21 cellular contexts compared by ENCODE assay signal in the genomic region with DNA sequence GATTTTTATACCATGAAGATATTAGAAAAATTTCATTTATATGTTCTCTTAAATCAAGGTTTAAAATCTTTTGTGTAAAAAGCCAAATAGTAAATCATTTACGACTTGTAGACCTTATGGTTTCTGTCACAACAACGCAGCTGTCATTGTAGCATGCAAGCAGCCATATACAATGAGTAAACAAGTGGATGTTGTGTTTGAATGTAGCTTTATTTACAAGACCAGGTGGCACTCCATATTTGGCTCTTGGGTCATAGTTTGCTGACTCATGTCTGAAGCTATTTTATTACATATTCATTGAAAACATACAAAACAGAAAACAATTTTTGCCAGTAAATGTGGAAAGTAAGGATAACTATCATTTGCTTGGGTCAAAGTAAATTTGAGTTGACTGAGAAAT.
DNase-seq lines count a peak whose midpoint lies in the region; ATAC-seq lines count a peak whose summit lies in the region.
"Had no signal": no experiment of that assay in that cellular context is flagged by ENCODE, and none has a peak within 500 bp of the region (broad histone marks: within the 10 kb centered on the region; RNA-seq: fewer than 3 reads in every experiment).

No MANE protein-coding gene starts in this region.

- H3K27me3 Mint-ChIP-seq in activated CD4-positive, alpha-beta T cell treated with anti-CD3 and anti-CD28 coated beads, Interleukin-2, amount 10 ng/mL, durations not matched to agents 24 days and 14 days = no peaks in the 10 kb centered on the region
- H3K27me3 Mint-ChIP-seq: CD8-positive, alpha-beta memory T cell; IgD-negative memory B cell; T-helper 17 cell had no signal

- no peaks in the 10 kb centered on the region for H3K9me3 Mint-ChIP-seq in activated CD4-positive, alpha-beta T cell treated with anti-CD3 and anti-CD28 coated beads, Interleukin-2, amount 10 ng/mL, durations not matched to agents 24 days and 14 days

- no peaks in the 10 kb centered on the region for H3K36me3 Mint-ChIP-seq in activated CD4-positive, alpha-beta T cell treated with anti-CD3 and anti-CD28 coated beads, Interleukin-2, amount 10 ng/mL, durations not matched to agents 24 days and 14 days (ENCODE audit: low read depth)
- H3K36me3 Mint-ChIP-seq: CD8-positive, alpha-beta memory T cell; IgD-negative memory B cell had no signal

- H3K27ac Mint-ChIP-seq in activated CD4-positive, alpha-beta T cell treated with anti-CD3 and anti-CD28 coated beads, Interleukin-2, amount 10 ng/mL, durations not matched to agents 24 days and 14 days = no peak overlapping the region
- H3K27ac Mint-ChIP-seq: CD8-positive, alpha-beta memory T cell; HFFc6; IgD-negative memory B cell; T-helper 17 cell had no signal

- intact Hi-C loops in activated CD4-positive, alpha-beta T cell treated with anti-CD3 and anti-CD28 coated beads, Interleukin-2, amount 10 ng/mL, durations not matched to agents 24 days and 14 days (cut with micrococcal nuclease) = no loop called here

- ATAC-seq in HG03378 (IDR thresholded peaks at IDR 0.05; ENCODE audit: unreplicated experiment) = no peak
- ATAC-seq: T-helper 17 cell had no signal

- no peak overlapping the region for H3K4me3 Mint-ChIP-seq in activated CD4-positive, alpha-beta T cell treated with anti-CD3 and anti-CD28 coated beads, Interleukin-2, amount 10 ng/mL, durations not matched to agents 24 days and 14 days
- H3K4me3 Mint-ChIP-seq: CD8-positive, alpha-beta memory T cell; HFFc6; IgD-negative memory B cell; T-helper 17 cell had no signal

- DNase-seq in COLO668 (lab: John Stamatoyannopoulos, UW; ENCODE audit: unreplicated experiment) (peak; percentile 55), DMS53 (lab: John Stamatoyannopoulos, UW) (peak; percentile 81), HCEC 1CT (peak; percentile 38), SHP77 (lab: John Stamatoyannopoulos, UW) (peak; percentile 9 to 32), dermis blood vessel endothelial cell (no peak), ureter (ENCODE audit: low spot score) (no peak)
- DNase-seq in activated CD4-positive, alpha-beta T cell treated with anti-CD3 and anti-CD28 coated beads, Interleukin-2, amount 10 ng/mL, durations not matched to agents 24 days and 14 days = no peak
- DNase-seq: C1 segment of cervical spinal cord; CD8-positive, alpha-beta memory T cell; DND-41; HFFc6; Karpas-422; MG63; NCI-H1105; NCI-H1694 treated with DMSO at 0.1 percent for 48 hours; NCI-H2171; NCI-H446 treated with DMSO at 0.1 percent for 48 hours; PC-9; T-helper 17 cell had no signal

- H3K4me1 Mint-ChIP-seq in activated CD4-positive, alpha-beta T cell treated with anti-CD3 and anti-CD28 coated beads, Interleukin-2, amount 10 ng/mL, durations not matched to agents 24 days and 14 days = no peaks in the 10 kb centered on the region
- H3K4me1 Mint-ChIP-seq: T-helper 17 cell had no signal

Comparison
In these comparisons a context has a peak if more than half of its experiments do, and no peak if none do; other contexts are left out.
1. DNase-seq: peak in COLO668 (single experiment), DMS53 (single experiment), HCEC 1CT (single experiment) and SHP77 (2 of 2); none in dermis blood vessel endothelial cell (single experiment), ureter (single experiment) and activated CD4-positive, alpha-beta T cell treated with anti-CD3 and anti-CD28 coated beads, Interleukin-2, amount 10 ng/mL, durations not matched to agents 24 days and 14 days (single experiment).